Comparison of ENCODE assay signal across 12 cellular contexts in the genomic region with DNA sequence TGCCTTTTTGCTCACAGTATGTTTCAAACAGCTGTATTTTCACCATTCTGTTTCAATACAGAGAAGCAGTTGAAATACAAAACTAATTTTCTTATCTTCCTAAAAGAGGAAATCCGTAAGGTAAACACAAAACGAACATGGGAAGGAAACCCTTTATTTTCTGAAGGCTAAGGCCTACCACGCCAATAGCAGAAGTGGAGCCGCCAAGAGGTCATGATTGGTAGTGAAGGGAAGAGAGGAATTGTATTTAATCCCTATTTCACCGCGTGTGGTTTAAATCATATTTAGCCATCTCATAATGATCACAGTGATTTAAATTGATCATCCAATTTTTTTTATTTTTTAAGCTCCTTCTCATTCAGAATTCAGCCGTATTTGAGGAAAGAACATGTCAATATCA.
DNase-seq lines count a peak whose midpoint lies in the region; ATAC-seq, FAIRE-seq and TF ChIP-seq lines count a peak whose summit lies in the region.
"Had no signal": no experiment of that assay in that cellular context is flagged by ENCODE, and none has a peak within 500 bp of the region (broad histone marks: within the 10 kb centered on the region; RNA-seq: fewer than 3 reads in every experiment).

No MANE protein-coding gene starts in this region.

- ATAC-seq in GM23338 = peak; percentile 62
- ATAC-seq in HepG2 = peak; percentile 84
- no peak for ATAC-seq in GM19035 (IDR thresholded peaks at IDR 0.05; ENCODE audit: unreplicated experiment)

- no peaks in the 10 kb centered on the region for H3K9me3 ChIP-seq in Caco-2
- no peaks in the 10 kb centered on the region for H3K9me3 ChIP-seq in WERI-Rb-1 (ENCODE audit: severe bottlenecking)
- H3K9me3 ChIP-seq in HepG2 (ENCODE audit: low read length) = peaks cover 8% of the 10 kb centered on the region
- H3K9me3 ChIP-seq: thoracic aorta had no signal

- H3K27me3 ChIP-seq in Caco-2 (replicated peaks; ENCODE audit: control insufficient read depth, insufficient read depth, low read length) (no peaks in the 10 kb centered on the region; the same call in 1 of the 2 replicates), GM23338 (ENCODE audit: insufficient read depth) (no peaks in the 10 kb centered on the region), WERI-Rb-1 (ENCODE audit: insufficient read depth, low read depth, severe bottlenecking) (no peaks in the 10 kb centered on the region), HepG2 (ENCODE audit: control insufficient read depth in 1 of 2, insufficient read depth in 2 of 2, low read length in 2 of 2) (no peaks in the 10 kb centered on the region)

- peak; percentile 8 to 13 for TF ChIP-seq CTCF in Caco-2 (IDR thresholded peaks at IDR 0.05; ENCODE audit: insufficient read depth in 1 of 2, low read depth in 1 of 2, low read length in 1 of 2, severe bottlenecking in 1 of 2, unreplicated experiment in 1 of 2)
- peak; percentile 69 to 77 for TF ChIP-seq CTCF in GM23338 (conservative IDR thresholded peaks at IDR 0.05; ENCODE audit: low read depth in 2 of 2)
- TF ChIP-seq CTCF in WERI-Rb-1 (IDR thresholded peaks at IDR 0.05; ENCODE audit: low read depth, low read length) = 0 out of 2 replicates have a peak, but pooled peaks have one; percentile 13
- peak; percentile 51 for TF ChIP-seq CTCF in HepG2 (CRISPR knock-in tag; IDR thresholded peaks at IDR 0.05)

- BruUV-seq in Caco-2 (replicated peaks; lab: Mats Ljungman, UMichigan) (no TSS peak), HepG2 (replicated peaks; lab: Mats Ljungman, UMichigan) (no TSS peak)

- H3K4me1 Mint-ChIP-seq in Caco-2 (ENCODE audit: low read depth, unreplicated experiment) (no peaks in the 10 kb centered on the region), GM23338 (peaks cover 4% of the 10 kb centered on the region)
- H3K4me1 Mint-ChIP-seq: memory B cell had no signal

- H3K4me3 ChIP-seq in Caco-2 (ENCODE audit: low read depth, low read length) = no peak overlapping the region
- H3K4me3 ChIP-seq in GM23338 = no peak overlapping the region
- no peak overlapping the region for H3K4me3 ChIP-seq in WERI-Rb-1 (ENCODE audit: low read depth, low read length)
- no peak overlapping the region for H3K4me3 ChIP-seq in HepG2 (replicated peaks in 1 of 3; ENCODE audit: insufficient read depth in 1 of 3, low read depth in 2 of 3, low read length in 3 of 3)
- H3K4me3 ChIP-seq: thoracic aorta had no signal

- no peak for FAIRE-seq in HepG2 (lab: Jason Lieb, UNC)

- TF ChIP-seq POLR2A in HepG2 (IDR thresholded peaks at IDR 0.05; ENCODE audit: insufficient read depth in 1 of 2, low read depth in 2 of 2, low read length in 2 of 2) = no peak

- WGBS in HepG2 (ENCODE audit: low lambda C conversion rate) = 29% methylated on average over 7 of the region's 7 CpGs

- no peak overlapping the region for H3K9ac ChIP-seq in HepG2 (ENCODE audit: insufficient read depth, low read depth, low read length)

- in situ Hi-C loops in HepG2 (cut with HindIII; ENCODE audit: extremely low pct_ligation_motif_present, low pct_unique_long_range_greater_than_20kb) = no loop called here

- H2AFZ ChIP-seq in GM23338 (no peak overlapping the region), HepG2 (ENCODE audit: low read length) (no peak overlapping the region)

- intact Hi-C loops in Caco-2 (cut with micrococcal nuclease; ENCODE audit: unreplicated experiment) (no loop called here), HepG2 (cut with micrococcal nuclease; ENCODE audit: unreplicated experiment) (no loop called here)

- H3K27ac Mint-ChIP-seq in Caco-2 (ENCODE audit: unreplicated experiment) (no peak overlapping the region), GM23338 (no peak overlapping the region)
- H3K27ac Mint-ChIP-seq: memory B cell had no signal

- H4K20me1 ChIP-seq in GM23338 (replicated peaks; ENCODE audit: insufficient read depth) = no peaks in the 10 kb centered on the region
- H4K20me1 ChIP-seq in HepG2 (ENCODE audit: insufficient read depth, low read length) = no peaks in the 10 kb centered on the region

- H3K79me2 ChIP-seq in GM23338 (replicated peaks; ENCODE audit: insufficient read depth) (no peaks in the 10 kb centered on the region), HepG2 (ENCODE audit: insufficient read depth, low read length) (no peaks in the 10 kb centered on the region)

- H3K4me2 ChIP-seq in GM23338 = no peak overlapping the region
- H3K4me2 ChIP-seq in HepG2 (ENCODE audit: low read depth, low read length) = no peak overlapping the region

- H3K9me3 Mint-ChIP-seq in Caco-2 (ENCODE audit: unreplicated experiment) (no peaks in the 10 kb centered on the region), GM23338 (no peaks in the 10 kb centered on the region)
- H3K9me3 Mint-ChIP-seq: memory B cell had no signal

- H3K27ac ChIP-seq in GM23338 (ENCODE audit: low read depth) (no peak overlapping the region), WERI-Rb-1 (no peak overlapping the region), HepG2 (ENCODE audit: extremely low read length, insufficient read depth, low read length) (no peak overlapping the region)
- H3K27ac ChIP-seq: thoracic aorta had no signal

- POLR2A ChIA-PET in Caco-2 (lab: Charles Lee) = no interaction called here
- POLR2A ChIA-PET in HepG2 (lab: Yijun Ruan, JAX) = no interaction called here

- CTCF ChIA-PET in Caco-2 (lab: Charles Lee) (no interaction called here), HepG2 (lab: Yijun Ruan, JAX; ENCODE audit: low intra/inter-chr PET ratio, low total read pairs) (no interaction called here)

- H3K4me1 ChIP-seq in Caco-2 = no peaks in the 10 kb centered on the region
- H3K4me1 ChIP-seq in GM23338 (ENCODE audit: insufficient read depth) = no peaks in the 10 kb centered on the region
- H3K4me1 ChIP-seq in HepG2 (ENCODE audit: insufficient read depth, low read length) = no peaks in the 10 kb centered on the region

- H3K4me3 Mint-ChIP-seq in Caco-2 (ENCODE audit: unreplicated experiment) (no peak overlapping the region), GM23338 (no peak overlapping the region)
- H3K4me3 Mint-ChIP-seq: memory B cell had no signal

- no peaks in the 10 kb centered on the region for H3K36me3 Mint-ChIP-seq in Caco-2 (ENCODE audit: insufficient read depth, unreplicated experiment)
- no peaks in the 10 kb centered on the region for H3K36me3 Mint-ChIP-seq in GM23338 (ENCODE audit: low read depth)
- H3K36me3 Mint-ChIP-seq: memory B cell had no signal

- no peaks in the 10 kb centered on the region for H3K36me3 ChIP-seq in Caco-2 (ENCODE audit: control insufficient read depth, insufficient read depth, low read length)
- no peaks in the 10 kb centered on the region for H3K36me3 ChIP-seq in GM23338 (ENCODE audit: insufficient read depth)
- H3K36me3 ChIP-seq in WERI-Rb-1 = no peaks in the 10 kb centered on the region
- H3K36me3 ChIP-seq in HepG2 (replicated peaks in 1 of 2; ENCODE audit: control insufficient read depth in 1 of 2, insufficient read depth in 2 of 2, low read length in 2 of 2) = no peaks in the 10 kb centered on the region
- H3K36me3 ChIP-seq: thoracic aorta had no signal

- no peaks in the 10 kb centered on the region for H3K9me2 ChIP-seq in GM23338 (ENCODE audit: insufficient read depth)

- H3K27me3 Mint-ChIP-seq in Caco-2 (ENCODE audit: insufficient read depth, unreplicated experiment) = peaks cover 4% of the 10 kb centered on the region
- no peaks in the 10 kb centered on the region for H3K27me3 Mint-ChIP-seq in GM23338 (ENCODE audit: insufficient read depth, low read depth, poor library complexity)
- H3K27me3 Mint-ChIP-seq: memory B cell had no signal

- DNase-seq in Caco-2 (no peak), GM23338 (ENCODE audit: low spot score) (peak; percentile 79), WERI-Rb-1 (no peak), HepG2 (ENCODE audit: low spot score) (peak; percentile 17), DMS79 (lab: John Stamatoyannopoulos, UW) (no peak), GM19240 (ENCODE audit: insufficient read length, low spot score) (no peak), NK-92 (lab: John Stamatoyannopoulos, UW; ENCODE audit: unreplicated experiment) (no peak)
- DNase-seq: HCEC 1CT, SIG-M5 had no signal

- TF ChIP-seq RAD21 in HepG2 (CRISPR knock-in tag; IDR thresholded peaks at IDR 0.05) = no peak

- no peak for TF ChIP-seq EP300 in HepG2 (IDR thresholded peaks at IDR 0.05; ENCODE audit: low read depth in 2 of 2, low read length in 2 of 2)
- no peak for TF ChIP-seq EP300 in HepG2 (CRISPR knock-in tag; IDR thresholded peaks at IDR 0.05; ENCODE audit: borderline replicate concordance)

- H3F3A ChIP-seq in GM23338 (replicated peaks; ENCODE audit: low read depth) = no peaks in the 10 kb centered on the region

TF ChIP-seq in GM23338, 12 proteins besides CTCF, POLR2A, EP300 and RAD21 (continues in another document):
- TF ChIP-seq JUNB (IDR thresholded peaks at IDR 0.05; ENCODE audit: unreplicated experiment) = no peak

TF ChIP-seq in HepG2, 621 proteins besides CTCF, POLR2A, EP300 and RAD21 (continues in another document):
- TF ChIP-seq SMC3 (IDR thresholded peaks at IDR 0.05; ENCODE audit: low read length) = peak; percentile 25; the same call in 1 of the 2 replicates
- TF ChIP-seq, protein P1, sequence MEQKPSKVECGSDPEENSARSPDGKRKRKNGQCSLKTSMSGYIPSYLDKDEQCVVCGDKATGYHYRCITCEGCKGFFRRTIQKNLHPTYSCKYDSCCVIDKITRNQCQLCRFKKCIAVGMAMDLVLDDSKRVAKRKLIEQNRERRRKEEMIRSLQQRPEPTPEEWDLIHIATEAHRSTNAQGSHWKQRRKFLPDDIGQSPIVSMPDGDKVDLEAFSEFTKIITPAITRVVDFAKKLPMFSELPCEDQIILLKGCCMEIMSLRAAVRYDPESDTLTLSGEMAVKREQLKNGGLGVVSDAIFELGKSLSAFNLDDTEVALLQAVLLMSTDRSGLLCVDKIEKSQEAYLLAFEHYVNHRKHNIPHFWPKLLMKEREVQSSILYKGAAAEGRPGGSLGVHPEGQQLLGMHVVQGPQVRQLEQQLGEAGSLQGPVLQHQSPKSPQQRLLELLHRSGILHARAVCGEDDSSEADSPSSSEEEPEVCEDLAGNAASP (CRISPR knock-in tag; IDR thresholded peaks at IDR 0.05; ENCODE audit: borderline replicate concordance) = no peak
- no peak for TF ChIP-seq PCBP1 (IDR thresholded peaks at IDR 0.05; ENCODE audit: borderline replicate concordance, low read depth, low read length)
- no peak for TF ChIP-seq RBM22 (optimal IDR thresholded peaks at IDR 0.05; ENCODE audit: low read length)
- no peak for TF ChIP-seq HOMEZ (CRISPR knock-in tag; IDR thresholded peaks at IDR 0.05; ENCODE audit: low read depth)
- no peak for TF ChIP-seq ZNF34 (CRISPR knock-in tag; IDR thresholded peaks at IDR 0.05; ENCODE audit: borderline replicate concordance)

Comparison
In these comparisons a context has a peak if more than half of its experiments do, and no peak if none do; other contexts are left out.
1. DNase-seq: peak in GM23338 (single experiment) and HepG2 (single experiment); none in Caco-2 (0 of 2), WERI-Rb-1 (single experiment), DMS79 (single experiment), GM19240 (single experiment) and NK-92 (single experiment).
2. CTCF ChIP-seq: peak in every context shown above with its lines; median percentile 73 in GM23338; 51 in HepG2; 13 in WERI-Rb-1; 10 in Caco-2.